19 cellular contexts compared by ENCODE assay signal in the genomic region with DNA sequence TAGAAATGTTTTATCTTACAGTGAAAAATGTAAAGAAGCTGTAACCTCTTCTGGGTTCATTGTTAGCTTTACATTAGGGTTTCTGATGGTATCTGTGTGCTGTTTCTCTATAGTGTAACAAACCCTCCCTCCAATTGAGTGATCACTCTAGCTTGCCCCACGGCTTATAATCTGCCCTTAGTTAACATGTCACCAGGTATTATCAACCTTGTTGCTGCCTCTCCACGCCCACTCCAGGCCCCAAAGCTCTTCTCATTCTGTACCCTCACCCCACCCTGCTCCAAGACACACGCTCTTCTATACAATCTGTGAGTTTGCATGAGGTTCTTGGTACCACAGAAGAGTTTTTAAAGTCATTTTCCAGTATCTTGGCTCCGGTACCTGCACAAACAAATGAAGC.
DNase-seq lines count a peak whose midpoint lies in the region; ATAC-seq and TF ChIP-seq lines count a peak whose summit lies in the region.
"Had no signal": no experiment of that assay in that cellular context is flagged by ENCODE, and none has a peak within 500 bp of the region (broad histone marks: within the 10 kb centered on the region; RNA-seq: fewer than 3 reads in every experiment).

No MANE protein-coding gene starts in this region.

- peaks cover 79% of the 10 kb centered on the region for H3F3A ChIP-seq in SU-DHL-6 (ENCODE audit: insufficient read depth)

- H3K36me3 ChIP-seq in SU-DHL-6 (ENCODE audit: low read length) (no peaks in the 10 kb centered on the region), transverse colon (no peaks in the 10 kb centered on the region)
- H3K36me3 ChIP-seq: breast epithelium had no signal

- TF ChIP-seq CTCF in SU-DHL-6 (IDR thresholded peaks at IDR 0.05; ENCODE audit: insufficient read depth, low read length, poor library complexity, severe bottlenecking), result no peak
- TF ChIP-seq CTCF in chondrocyte (IDR thresholded peaks at IDR 0.05), result no peak
- TF ChIP-seq CTCF in transverse colon (IDR thresholded peaks at IDR 0.05), result no peak

- peak overlapping the region; percentile 92 for H3K27ac Mint-ChIP-seq in activated T-cell treated with anti-CD3 and anti-CD28 coated beads, Interleukin-2, amount 50 U/mL, for 72 hours
- H3K27ac Mint-ChIP-seq in chondrocyte (ENCODE audit: unreplicated experiment), result peak overlapping the region; percentile 67
- H3K27ac Mint-ChIP-seq: GM23338 had no signal

- H3K4me3 ChIP-seq in SU-DHL-6 (ENCODE audit: insufficient read depth, low read length, poor library complexity, severe bottlenecking) (peak overlapping the region; percentile 7), transverse colon (no peak overlapping the region)
- H3K4me3 ChIP-seq: breast epithelium, GM23338, smooth muscle cell had no signal

- TF ChIP-seq EP300 in transverse colon (IDR thresholded peaks at IDR 0.05; ENCODE audit: low read depth), result no peak

- H3K27me3 Mint-ChIP-seq in activated T-cell treated with anti-CD3 and anti-CD28 coated beads, Interleukin-2, amount 50 U/mL, for 72 hours (ENCODE audit: low read depth), result no peaks in the 10 kb centered on the region
- no peaks in the 10 kb centered on the region for H3K27me3 Mint-ChIP-seq in chondrocyte (ENCODE audit: low read depth)

- peak overlapping the region; percentile 96 for H3K27ac ChIP-seq in SU-DHL-6 (ENCODE audit: low read depth, low read length)
- peak overlapping the region in 3 of 4 donors; percentile 4 to 21 (median 6) for H3K27ac ChIP-seq in transverse colon
- H3K27ac ChIP-seq: breast epithelium, parathyroid adenoma had no signal

- peaks cover 0 to 2% of the 10 kb centered on the region in 2 donors for H3K9me3 Mint-ChIP-seq in activated T-cell treated with anti-CD3 and anti-CD28 coated beads, Interleukin-2, amount 50 U/mL, for 72 hours
- H3K9me3 Mint-ChIP-seq in chondrocyte (ENCODE audit: low read depth), result no peaks in the 10 kb centered on the region
- H3K9me3 Mint-ChIP-seq: GM23338 had no signal

- H3K9me3 ChIP-seq in SU-DHL-6 (ENCODE audit: insufficient read depth, low read length), result no peaks in the 10 kb centered on the region
- H3K9me3 ChIP-seq in transverse colon, result no peaks in the 10 kb centered on the region
- H3K9me3 ChIP-seq: breast epithelium had no signal

- H3K9me2 ChIP-seq in SU-DHL-6 (replicated peaks; ENCODE audit: insufficient read depth, low read length), result no peaks in the 10 kb centered on the region

- peaks cover 5 to 19% of the 10 kb centered on the region in 2 donors for H3K36me3 Mint-ChIP-seq in activated T-cell treated with anti-CD3 and anti-CD28 coated beads, Interleukin-2, amount 50 U/mL, for 72 hours (ENCODE audit: insufficient read depth in 2 of 2)
- H3K36me3 Mint-ChIP-seq in chondrocyte (ENCODE audit: low read depth), result peaks cover 1% of the 10 kb centered on the region

- H3K27me3 ChIP-seq in SU-DHL-6 (ENCODE audit: low read length) (no peaks in the 10 kb centered on the region), transverse colon (no peaks in the 10 kb centered on the region)
- H3K27me3 ChIP-seq: breast epithelium had no signal

- 51 to 80% methylated on average over 1 to 4 of the region's 4 CpGs for WGBS in transverse colon (ENCODE audit: low coverage in 1 of 2), 2 donors

- peaks cover 46 to 80% (median 58%) of the 10 kb centered on the region in 4 donors for H3K4me1 ChIP-seq in transverse colon
- H3K4me1 ChIP-seq: parathyroid adenoma had no signal

- H3K9ac ChIP-seq in SU-DHL-6 (ENCODE audit: low read length), result peak overlapping the region; percentile 52
- H3K9ac ChIP-seq: parathyroid adenoma had no signal

- H3K4me2 ChIP-seq in SU-DHL-6 (ENCODE audit: low read depth, low read length, poor library complexity, severe bottlenecking), result peak overlapping the region; percentile 84
- H3K4me2 ChIP-seq: GM23338, smooth muscle cell had no signal

- H3K79me2 ChIP-seq in SU-DHL-6 (ENCODE audit: insufficient read depth, low read length), result peaks cover 89% of the 10 kb centered on the region
- H3K79me2 ChIP-seq: parathyroid adenoma had no signal

- no peaks in the 10 kb centered on the region for H4K20me1 ChIP-seq in SU-DHL-6 (ENCODE audit: low read depth, low read length)

- peak; percentile 16 to 17 for ATAC-seq in activated T-cell treated with anti-CD3 and anti-CD28 coated beads, Interleukin-2, amount 50 U/mL, for 72 hours (replicated peaks in 1 of 2)
- ATAC-seq: GM23338 had no signal

- TF ChIP-seq POLR2A in transverse colon (IDR thresholded peaks at IDR 0.05), result no peak

- H2AFZ ChIP-seq in SU-DHL-6 (ENCODE audit: low read depth, low read length, severe bottlenecking), result no peak overlapping the region
- H2AFZ ChIP-seq: GM23338, parathyroid adenoma had no signal

- intact Hi-C loops in transverse colon (cut with DNase I; ENCODE audit: low total_unique reads), result no loop called here

- peaks cover 98% of the 10 kb centered on the region for H3K4me1 Mint-ChIP-seq in activated T-cell treated with anti-CD3 and anti-CD28 coated beads, Interleukin-2, amount 50 U/mL, for 72 hours (ENCODE audit: low read depth)
- H3K4me1 Mint-ChIP-seq in chondrocyte (ENCODE audit: low read depth), result peaks cover 90% of the 10 kb centered on the region

- DNase-seq in activated T-cell treated with anti-CD3 and anti-CD28 coated beads, Interleukin-2, amount 50 U/mL, for 72 hours, result no peak
- no peak for DNase-seq in activated T-cell treated with anti-CD3 and anti-CD28 coated beads, Interleukin-2, amount 50 U/mL, for 1 hour
- DNase-seq in chondrocyte (ENCODE audit: low spot score), result no peak
- DNase-seq in transverse colon, result no peak
- DNase-seq in EL, result no peak
- DNase-seq in cerebellar cortex (ENCODE audit: low spot score), result no peak
- no peak for DNase-seq in mucosa of gallbladder (ENCODE audit: low spot score)
- DNase-seq: activated CD4-positive, CD25-positive, alpha-beta regulatory T cell treated with anti-CD3 and anti-CD28 coated beads, Interleukin-2, amount 50 U/mL, for 72 hours; DMS153; effector CD8-positive, alpha-beta T cell; hippocampal formation; kidney glomerular epithelial cell; NCI-H2029 treated with DMSO at 0.1 percent for 48 hours; NCI-H526 treated with DMSO at 0.1 percent for 48 hours had no signal

- in situ Hi-C loops in transverse colon (cut with MboI; ENCODE audit: low pct_ligation_motif_present in 1 of 4, low pct_unique_long_range_greater_than_20kb in 1 of 4, low sequenced_read_pairs in 3 of 4), result loop anchor here (5.0 to 10.0 kb wide), 5 partner anchors 136 to 204 kb away; a partner anchor contains a TSS

- peak overlapping the region; percentile 5 to 58 for H3K4me3 Mint-ChIP-seq in activated T-cell treated with anti-CD3 and anti-CD28 coated beads, Interleukin-2, amount 50 U/mL, for 72 hours
- H3K4me3 Mint-ChIP-seq in chondrocyte (ENCODE audit: unreplicated experiment), result no peak overlapping the region
- H3K4me3 Mint-ChIP-seq: GM23338 had no signal
